Comparison of ENCODE assay signal across 29 cellular contexts in the genomic region with DNA sequence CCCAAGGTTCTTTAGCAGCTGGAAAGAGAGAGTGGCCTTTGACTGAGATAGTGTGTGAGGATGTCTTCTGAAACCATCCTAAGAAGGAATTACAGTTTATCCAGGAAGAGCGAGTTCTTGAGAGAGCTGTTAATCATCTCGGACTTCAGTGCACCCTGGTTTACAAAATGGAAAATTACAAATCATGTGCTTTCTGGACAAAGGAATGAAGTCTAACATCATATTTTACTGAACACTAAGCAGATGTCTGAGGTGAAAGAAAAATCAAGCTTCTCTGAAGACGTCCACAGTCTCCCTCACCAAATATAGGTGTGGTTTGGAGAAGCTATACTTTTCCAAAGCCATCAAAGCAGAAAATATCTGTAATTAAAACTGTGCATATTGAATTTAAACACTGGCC.
"Had no signal": no experiment of that assay in that cellular context is flagged by ENCODE, and none has a peak within 500 bp of the region (broad histone marks: within the 10 kb centered on the region; RNA-seq: fewer than 3 reads in every experiment).

No MANE protein-coding gene starts in this region.

- H3K27me3 ChIP-seq: adrenal gland, ascending aorta, cardiac muscle cell, dorsolateral prefrontal cortex, left lung, ovary, stomach, suprapubic skin, tibial artery, vagina had no signal

- H3K36me3 ChIP-seq: adrenal gland, ascending aorta, cardiac muscle cell, ovary, suprapubic skin, vagina had no signal

- H3K27ac ChIP-seq: adrenal gland, ascending aorta, cardiac muscle cell, coronary artery, dorsolateral prefrontal cortex, left lung, ovary, suprapubic skin, tibial artery, vagina, VCaP had no signal

- ATAC-seq: left lung; sciatic nerve; stimulated activated naive B cell treated with anti-CD40 and anti-IgM and Interleukin-4, amounts not matched to agents 10 μg/mL and 1 μg/mL and 100 μg/mL, for 72 hours had no signal

- DNase-seq: activated CD4-positive, alpha-beta memory T cell treated with anti-CD3 and anti-CD28 coated beads for 36 hours; activated CD4-positive, alpha-beta T cell treated with anti-CD3 and anti-CD28 coated beads, Interleukin-2, amount 10 ng/mL, durations not matched to agents 24 days and 14 days; activated CD8-positive, alpha-beta memory T cell treated with anti-CD3 and anti-CD28 coated beads, Interleukin-2, amount 50 U/mL, for 4 hours; activated effector memory CD4-positive, alpha-beta T cell treated with anti-CD3 and anti-CD28 coated beads, Interleukin-2, amount 50 U/mL, for 16 hours; activated naive CD4-positive, alpha-beta T cell treated with anti-CD3 and anti-CD28 coated beads for 36 hours; activated naive CD8-positive, alpha-beta T cell treated with anti-CD3 and anti-CD28 coated beads for 36 hours; activated T-cell treated with anti-CD3 and anti-CD28 coated beads, Interleukin-2, amount 50 U/mL, for 1 hour; adrenal gland; dorsolateral prefrontal cortex; effector memory CD4-positive, alpha-beta T cell; erythroblast; foreskin melanocyte; left lung; mesendoderm; ovary; retina; stimulated activated CD4-positive, alpha-beta T cell treated with anti-CD3 and anti-CD28 coated beads, Interleukin-15, amount 100 ng/mL, for 24 hours; stimulated activated CD4-positive, alpha-beta T cell treated with anti-CD3 and anti-CD28 coated beads, Interleukin-2, amount 100 ng/mL, for 24 hours; stimulated activated naive B cell treated with anti-CD40 and anti-IgM and Interleukin-4, amounts not matched to agents 10 μg/mL and 1 μg/mL and 100 μg/mL, for 72 hours; stomach; tibial artery had no signal

- H3K9me3 ChIP-seq: adrenal gland, ascending aorta, left lung, ovary, stomach, suprapubic skin, tibial artery, vagina had no signal

- H3K4me3 ChIP-seq: adrenal gland, ascending aorta, cardiac muscle cell, coronary artery, dorsolateral prefrontal cortex, left lung, lung, ovary, stomach, suprapubic skin, tibial artery, vagina had no signal

- H3K4me1 ChIP-seq: adrenal gland, vagina had no signal
